Comparison of ENCODE assay signal across 8 cellular contexts in genomic region chr10:97914837-97915211, GRCh38.
DNase-seq lines count a peak whose midpoint lies in the region; ATAC-seq and TF ChIP-seq lines count a peak whose summit lies in the region.

No MANE protein-coding gene starts in this region.

- H3K27me3 ChIP-seq in KMS-11 (ENCODE audit: insufficient read depth, low read depth): peaks cover 16% of the 10 kb centered on the region; the same call in 1 of the 2 replicates

- H4K20me1 ChIP-seq in KMS-11 (ENCODE audit: insufficient read depth): no peaks in the 10 kb centered on the region

- peak overlapping the region; percentile 24; the same call in 1 of the 2 replicates for H3K4me2 ChIP-seq in KMS-11

- H3K4me3 Mint-ChIP-seq in activated T-helper 2 cell treated with anti-CD3 and anti-CD28 coated beads, Interferon-gamma antibody, Interleukin-2, Interleukin-4, amounts not matched to agents 10 μg/mL and 5 μg/mL and 100 μg/mL, durations not matched to agents 14 hours and 24 hours and 36 hours (ENCODE audit: low read depth): no peak overlapping the region

- H3K27ac ChIP-seq in KMS-11: no peak overlapping the region

- H3K27me3 Mint-ChIP-seq in activated T-helper 2 cell treated with anti-CD3 and anti-CD28 coated beads, Interferon-gamma antibody, Interleukin-2, Interleukin-4, amounts not matched to agents 10 μg/mL and 5 μg/mL and 100 μg/mL, durations not matched to agents 14 hours and 24 hours and 36 hours (ENCODE audit: low read depth): peaks cover 8% of the 10 kb centered on the region

- CTCF ChIA-PET in AG04449 (lab: Yijun Ruan, JAX): interaction anchor here (0.6 to 7.4 kb wide), 20 partner anchors 9 to 1332 kb away, joined by 3 to 157 read pairs (median 3); no protein-coding TSS in a partner anchor

- H3K4me1 Mint-ChIP-seq in activated T-helper 2 cell treated with anti-CD3 and anti-CD28 coated beads, Interferon-gamma antibody, Interleukin-2, Interleukin-4, amounts not matched to agents 10 μg/mL and 5 μg/mL and 100 μg/mL, durations not matched to agents 14 hours and 24 hours and 36 hours (ENCODE audit: low read depth): no peaks in the 10 kb centered on the region

- ATAC-seq in GM18909 (IDR thresholded peaks at IDR 0.05; ENCODE audit: poor library complexity, unreplicated experiment): peak; percentile 75

- H3K4me3 ChIP-seq in AG04449 (ENCODE audit: low read depth, low read length) (no peak overlapping the region), KMS-11 (IDR thresholded peaks at IDR 0.05; ENCODE audit: insufficient read depth, low read depth, low read length) (no peak overlapping the region)

- no peaks in the 10 kb centered on the region for H3K4me1 ChIP-seq in KMS-11 (ENCODE audit: low read depth, poor library complexity, severe bottlenecking)

- peak overlapping the region; percentile 82; the same call in 1 of the 2 replicates for H2AFZ ChIP-seq in KMS-11 (ENCODE audit: low read depth)

- peak; percentile 91 for TF ChIP-seq CTCF in AG04449 (IDR thresholded peaks at IDR 0.05; ENCODE audit: insufficient read depth, low read length, missing control alignments)
- TF ChIP-seq CTCF in KMS-11 (conservative IDR thresholded peaks at IDR 0.05; ENCODE audit: low read depth, low read length): peak; percentile 88

- no peak overlapping the region for H3K9ac ChIP-seq in KMS-11

- no peaks in the 10 kb centered on the region for H3K9me3 Mint-ChIP-seq in activated T-helper 2 cell treated with anti-CD3 and anti-CD28 coated beads, Interferon-gamma antibody, Interleukin-2, Interleukin-4, amounts not matched to agents 10 μg/mL and 5 μg/mL and 100 μg/mL, durations not matched to agents 14 hours and 24 hours and 36 hours

- no peaks in the 10 kb centered on the region for H3K79me2 ChIP-seq in KMS-11 (ENCODE audit: insufficient read depth, low read depth)

- H3K36me3 ChIP-seq in KMS-11 (ENCODE audit: insufficient read depth): no peaks in the 10 kb centered on the region

- no peak for DNase-seq in AG04449 (ENCODE audit: low read depth, low spot score)
- peak; percentile 69 for DNase-seq in RPMI8226
- peak; percentile 59 for DNase-seq in activated T-helper 2 cell treated with anti-CD3 and anti-CD28 coated beads, Interferon-gamma antibody, Interleukin-2, Interleukin-4, amounts not matched to agents 10 μg/mL and 5 μg/mL and 100 μg/mL, durations not matched to agents 14 hours and 24 hours and 36 hours (ENCODE audit: low spot score)
- DNase-seq in fibroblast of the conjunctiva (ENCODE audit: low read depth): peak; percentile 14
- DNase-seq in nucleus accumbens (lab: John Stamatoyannopoulos, UW): peak in 53 of 56 donors; percentile 15 to 89 (median 63)
- peak; percentile 86 for DNase-seq in superior temporal gyrus (ENCODE audit: extremely low spot score)

- POLR2A ChIA-PET in AG04449 (lab: Yijun Ruan, JAX): interaction anchor here (0.6 to 0.7 kb wide), 2 partner anchors 9 to 127 kb away, joined by 3 read pairs; no protein-coding TSS in a partner anchor

- intact Hi-C loops in activated T-helper 2 cell treated with anti-CD3 and anti-CD28 coated beads, Interferon-gamma antibody, Interleukin-2, Interleukin-4, amounts not matched to agents 10 μg/mL and 5 μg/mL and 100 μg/mL, durations not matched to agents 14 hours and 24 hours and 36 hours (cut with micrococcal nuclease): loop anchor here (1.0 to 5.0 kb wide), 2 partner anchors 112 to 126 kb away; no protein-coding TSS in a partner anchor

- H3K27ac Mint-ChIP-seq in activated T-helper 2 cell treated with anti-CD3 and anti-CD28 coated beads, Interferon-gamma antibody, Interleukin-2, Interleukin-4, amounts not matched to agents 10 μg/mL and 5 μg/mL and 100 μg/mL, durations not matched to agents 14 hours and 24 hours and 36 hours: no peak overlapping the region

- no peaks in the 10 kb centered on the region for H3K36me3 Mint-ChIP-seq in activated T-helper 2 cell treated with anti-CD3 and anti-CD28 coated beads, Interferon-gamma antibody, Interleukin-2, Interleukin-4, amounts not matched to agents 10 μg/mL and 5 μg/mL and 100 μg/mL, durations not matched to agents 14 hours and 24 hours and 36 hours (ENCODE audit: low read depth)
